In genomic region chr3:149291178-149291577, GRCh38 we compare ENCODE assay signal across 9 cellular contexts. TPM values are rescaled to one million over a fixed set of nuclear protein-coding genes. Genes with fewer than 3 reads are reported as not detected.
DNase-seq lines count a peak whose midpoint lies in the region; ATAC-seq, FAIRE-seq and TF ChIP-seq lines count a peak whose summit lies in the region.
"Had no signal": no experiment of that assay in that cellular context is flagged by ENCODE, and none has a peak within 500 bp of the region (broad histone marks: within the 10 kb centered on the region; RNA-seq: fewer than 3 reads in every experiment).

No MANE protein-coding gene starts in this region.

- no peak for FAIRE-seq in GM12892 (lab: Jason Lieb, UNC)

- no peak overlapping the region for H3K27ac ChIP-seq in OCI-LY3 (ENCODE audit: low read length)
- H3K27ac ChIP-seq in foreskin keratinocyte: no peak overlapping the region

- TF ChIP-seq POLR2A in GM12892 (IDR thresholded peaks at IDR 0.05; ENCODE audit: low read depth, low read length): no peak

- H3K9ac ChIP-seq in OCI-LY3 (ENCODE audit: low read length): no peak overlapping the region

- H3K4me3 ChIP-seq in OCI-LY3 (ENCODE audit: low read length): no peak overlapping the region

- H3K4me2 ChIP-seq in OCI-LY3 (ENCODE audit: low read length): no peak overlapping the region

- no peak overlapping the region for H2AFZ ChIP-seq in OCI-LY3 (ENCODE audit: low read depth, low read length)

- no peaks in the 10 kb centered on the region for H3K79me2 ChIP-seq in OCI-LY3 (ENCODE audit: low read length)

- no peaks in the 10 kb centered on the region for H3K27me3 ChIP-seq in OCI-LY3 (ENCODE audit: low read depth, low read length)
- no peaks in the 10 kb centered on the region for H3K27me3 ChIP-seq in foreskin keratinocyte

- H4K20me1 ChIP-seq in OCI-LY3 (ENCODE audit: insufficient read depth, low read length): no peaks in the 10 kb centered on the region

- H3K4me1 ChIP-seq in OCI-LY3 (ENCODE audit: low read length): peaks cover 15% of the 10 kb centered on the region
- H3K4me1 ChIP-seq in foreskin keratinocyte: no peaks in the 10 kb centered on the region

- H3K9me3 ChIP-seq in OCI-LY3 (ENCODE audit: insufficient read depth, low read length): no peaks in the 10 kb centered on the region

- H3K36me3 ChIP-seq in OCI-LY3 (replicated peaks; ENCODE audit: low read depth, low read length): no peaks in the 10 kb centered on the region

- peak; percentile 21 for DNase-seq in CD1c-positive myeloid dendritic cell (ENCODE audit: extremely low spot score)
- peak; percentile 27 for DNase-seq in GM19240 (ENCODE audit: insufficient read length, low spot score)
- DNase-seq in foreskin keratinocyte: no peak
- DNase-seq in GM12892 (ENCODE audit: insufficient read length): no peak
- no peak for DNase-seq in stimulated activated CD4-positive, alpha-beta T cell treated with anti-CD3 and anti-CD28 coated beads, Interleukin-4, amount 100 ng/mL, for 24 hours
- DNase-seq in GDM1 (lab: John Stamatoyannopoulos, UW): no peak
- DNase-seq: mesendoderm had no signal

- ATAC-seq in foreskin keratinocyte: no peak
- no peak for ATAC-seq in GM21737 (IDR thresholded peaks at IDR 0.05; ENCODE audit: unreplicated experiment)

- TF ChIP-seq CTCF in OCI-LY3 (IDR thresholded peaks at IDR 0.05; ENCODE audit: low read depth, low read length) (peak; percentile 69), foreskin keratinocyte (conservative IDR thresholded peaks at IDR 0.05) (peak; percentile 62)

RNA-seq across cellular contexts. Expression of gene TM4SF18, which starts 42.3 kb away (rescaled TPM):
- not detected in 2 replicates for total RNA-seq in foreskin keratinocyte
- polyA plus RNA-seq in foreskin keratinocyte: not detected in 2 replicates
- not detected for polyA plus RNA-seq in GM12892 (2012; ENCODE audit: missing spikeins)

Comparison
In these comparisons a context has a peak if more than half of its experiments do, and no peak if none do; other contexts are left out.
1. DNase-seq: peak in CD1c-positive myeloid dendritic cell (single experiment) and GM19240 (single experiment); none in foreskin keratinocyte (0 of 2), GM12892 (single experiment), stimulated activated CD4-positive, alpha-beta T cell treated with anti-CD3 and anti-CD28 coated beads, Interleukin-4, amount 100 ng/mL, for 24 hours (single experiment) and GDM1 (single experiment).